ENCODE assay signal across 8 cellular contexts in the genomic region with DNA sequence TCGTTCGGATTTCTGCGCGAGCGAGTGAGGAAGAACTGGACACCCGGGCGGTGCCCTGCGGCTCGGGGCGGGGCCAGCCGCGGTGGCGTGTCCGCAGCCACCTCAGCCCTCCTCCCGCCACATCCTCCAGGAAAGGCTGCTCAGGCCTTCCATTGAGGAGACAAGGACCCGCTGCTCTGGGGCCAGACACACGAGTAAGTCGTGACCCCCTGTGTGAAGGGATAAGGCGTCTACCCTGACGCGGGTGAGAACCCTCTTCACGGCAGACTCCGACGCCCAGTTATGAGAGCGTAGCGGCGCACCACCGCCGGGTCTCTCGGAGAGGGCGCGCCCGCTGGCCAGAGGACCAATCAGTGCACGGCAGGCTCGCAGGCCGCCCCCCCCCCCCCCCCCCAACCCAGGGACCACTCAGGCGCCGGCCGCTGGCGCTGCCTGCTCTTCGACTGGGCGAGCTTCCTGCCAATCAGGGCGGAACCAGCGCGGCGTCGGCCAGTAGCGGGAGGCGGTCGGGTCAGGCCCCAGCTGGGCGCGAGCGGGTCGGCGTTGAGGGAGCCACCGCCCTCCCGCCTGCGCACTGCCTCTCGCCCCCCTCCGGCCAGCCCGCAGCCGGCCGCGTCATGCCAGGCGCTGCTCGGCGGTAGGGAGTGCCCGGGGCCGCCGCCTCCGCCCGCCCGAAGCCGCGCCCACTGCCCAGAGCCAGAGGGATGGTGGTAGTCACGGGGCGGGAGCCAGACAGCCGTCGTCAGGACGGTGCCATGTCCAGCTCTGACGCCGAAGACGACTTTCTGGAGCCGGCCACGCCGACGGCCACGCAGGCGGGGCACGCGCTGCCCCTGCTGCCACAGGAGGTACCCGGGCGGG. TPM values are rescaled to one million over a fixed set of nuclear protein-coding genes. Genes with fewer than 3 reads are reported as not detected.
DNase-seq lines count a peak whose midpoint lies in the region; ATAC-seq and TF ChIP-seq lines count a peak whose summit lies in the region.

A gene (plus strand): TSS at position 521 of the 861 bp plus-strand sequence. CDS start 184 bp downstream, at position 705.

- H3K27ac ChIP-seq in temporal lobe (ENCODE audit: low read depth, low read length), result peak within 1 kb of the TSS; percentile 94

- no peaks in the 10 kb centered on the region for H3K9me3 Mint-ChIP-seq in activated naive CD4-positive, alpha-beta T cell treated with anti-CD3 and anti-CD28 coated beads, Interleukin-2, amount 50 U/mL, for 72 hours

- DNase-seq in GM10266 (ENCODE audit: extremely low spot score) (peak; percentile 99), NCI-H1092 treated with DMSO at 0.1 percent for 48 hours (lab: John Stamatoyannopoulos, UW) (peak; percentile 98), glomerular endothelial cell (ENCODE audit: extremely low read depth, low read depth, low spot score) (peak; percentile 34), omental fat pad (ENCODE audit: low spot score) (peak; percentile 68)
- DNase-seq in activated naive CD4-positive, alpha-beta T cell treated with anti-CD3 and anti-CD28 coated beads, Interleukin-2, amount 50 U/mL, for 72 hours (ENCODE audit: low spot score in 2 of 2), result peak; percentile 94 to 100

- peak; percentile 89 for ATAC-seq in HG02623 (IDR thresholded peaks at IDR 0.05; ENCODE audit: unreplicated experiment)
- peak; percentile 91 for ATAC-seq in SK-N-SH treated with all-trans-retinoic acid at 6 μM for 48 hours
- peak; percentile 91 to 93 for ATAC-seq in activated naive CD4-positive, alpha-beta T cell treated with anti-CD3 and anti-CD28 coated beads, Interleukin-2, amount 50 U/mL, for 72 hours
- peak; percentile 96 for ATAC-seq in omental fat pad (ENCODE audit: low FRiP score)

- peak within 1 kb of the TSS; percentile 62 to 88 for H3K27ac Mint-ChIP-seq in activated naive CD4-positive, alpha-beta T cell treated with anti-CD3 and anti-CD28 coated beads, Interleukin-2, amount 50 U/mL, for 72 hours

- peaks cover 0 to 16% of the 10 kb centered on the region in 2 donors for H3K36me3 Mint-ChIP-seq in activated naive CD4-positive, alpha-beta T cell treated with anti-CD3 and anti-CD28 coated beads, Interleukin-2, amount 50 U/mL, for 72 hours

- TF ChIP-seq CTCF in GM10266 (IDR thresholded peaks at IDR 0.05; ENCODE audit: control insufficient read depth, insufficient read depth, low read depth, missing control alignments) (no peak), omental fat pad (IDR thresholded peaks at IDR 0.05) (no peak)

TF ChIP-seq in SK-N-SH treated with all-trans-retinoic acid at 6 μM for 48 hours, 23 proteins besides CTCF, POLR2A, EP300 and RAD21:
- no peak for TF ChIP-seq ZC3H10 (CRISPR knock-in tag; IDR thresholded peaks at IDR 0.05)
- no peak; the same call in 1 of the 2 replicates for TF ChIP-seq ZFP30 (CRISPR knock-in tag; IDR thresholded peaks at IDR 0.05)
- 0 out of 2 replicates have a peak, but pooled peaks have one; percentile 21 for TF ChIP-seq ZNF70 (CRISPR knock-in tag; IDR thresholded peaks at IDR 0.05)
- TF ChIP-seq GLIS3 (CRISPR knock-in tag; IDR thresholded peaks at IDR 0.05), result peak; percentile 67; the same call in 1 of the 2 replicates

RNA-seq across cellular contexts. Expression of the gene that starts here (rescaled TPM):
- 10 to 100 TPM in 1 of 2 donors, 1 to 10 TPM in 1; 8.2 to 11.3 TPM for total RNA-seq in activated naive CD4-positive, alpha-beta T cell treated with anti-CD3 and anti-CD28 coated beads, Interleukin-2, amount 50 U/mL, for 72 hours
- 7.9 and 12.5 TPM in 2 replicates for total RNA-seq in glomerular endothelial cell
- 10 to 100 TPM; 14.2 to 26.8 (median 14.6) TPM for total RNA-seq in omental fat pad
- total RNA-seq in temporal lobe, result 39.1 TPM

Comparison
In these comparisons a context has a peak if more than half of its experiments do, and no peak if none do; other contexts are left out.
1. Peak in every context shown above with its lines: DNase-seq, ATAC-seq and H3K27ac ChIP-seq.
2. DNase-seq: peak in every context shown above with its lines; median percentile 99 in GM10266; 98 in NCI-H1092 treated with DMSO at 0.1 percent for 48 hours; 97 in activated naive CD4-positive, alpha-beta T cell treated with anti-CD3 and anti-CD28 coated beads, Interleukin-2, amount 50 U/mL, for 72 hours; 68 in omental fat pad; 34 in glomerular endothelial cell.